In genomic region chr1:67736750-67737149, GRCh38 we compare ENCODE assay signal across 10 cellular contexts. TPM values are rescaled to one million over a fixed set of nuclear protein-coding genes. Genes with fewer than 3 reads are reported as not detected.
DNase-seq lines count a peak whose midpoint lies in the region; ATAC-seq and TF ChIP-seq lines count a peak whose summit lies in the region.
"Had no signal": no experiment of that assay in that cellular context is flagged by ENCODE, and none has a peak within 500 bp of the region (broad histone marks: within the 10 kb centered on the region; RNA-seq: fewer than 3 reads in every experiment).

No MANE protein-coding gene starts in this region.

- no TSS peak for BruUV-seq in PC-9 (replicated peaks; lab: Mats Ljungman, UMichigan)

- H3K4me3 ChIP-seq in DND-41 (ENCODE audit: low read depth in 1 of 2, low read length in 2 of 2) (peak overlapping the region in 1 of 2 experiments; percentile 51; a peak in 2 of 4 replicates), PC-9 (no peak overlapping the region), esophagus squamous epithelium (peak overlapping the region in 1 of 4 donors; percentile 40), skeletal muscle satellite cell (ENCODE audit: low read length) (peak overlapping the region; percentile 59)

- H2AFZ ChIP-seq in DND-41 (ENCODE audit: low read depth, low read length): peak overlapping the region; percentile 75
- H2AFZ ChIP-seq in PC-9: no peak overlapping the region

- peak overlapping the region; percentile 90 for H3K27ac ChIP-seq in DND-41 (ENCODE audit: low read length)
- H3K27ac ChIP-seq in PC-9: 0 out of 2 replicates have a peak overlapping the region, but pooled peaks have one; percentile 22
- H3K27ac ChIP-seq in esophagus squamous epithelium: peak overlapping the region; percentile 78 to 87 (median 82)

- CTCF ChIA-PET in PC-9 (lab: Charles Lee): no interaction called here

- TF ChIP-seq CTCF in DND-41 (IDR thresholded peaks at IDR 0.05; ENCODE audit: borderline replicate concordance, extremely low read depth, low read length, poor library complexity, severe bottlenecking): no peak
- no peak for TF ChIP-seq CTCF in PC-9 (conservative IDR thresholded peaks at IDR 0.05)
- no peak for TF ChIP-seq CTCF in esophagus squamous epithelium (IDR thresholded peaks at IDR 0.05)

- ATAC-seq in DND-41 (ENCODE audit: insufficient read depth, low read depth): no peak

- H3K79me2 ChIP-seq in DND-41 (ENCODE audit: insufficient read depth, low read length) (no peaks in the 10 kb centered on the region), PC-9 (ENCODE audit: low read depth) (no peaks in the 10 kb centered on the region)

- H3K4me2 ChIP-seq in DND-41 (ENCODE audit: insufficient read depth, low read length): peak overlapping the region; percentile 61
- 0 out of 2 replicates have a peak overlapping the region, but pooled peaks have one; percentile 8 for H3K4me2 ChIP-seq in PC-9
- H3K4me2 ChIP-seq in skeletal muscle satellite cell (ENCODE audit: low read length): peak overlapping the region; percentile 79

- WGBS in esophagus squamous epithelium, 2 donors: 73 to 93% methylated on average over 3 of the region's 3 CpGs

- H3F3A ChIP-seq in PC-9 (ENCODE audit: insufficient read depth, low read depth): no peaks in the 10 kb centered on the region; the same call in 1 of the 2 replicates

- no peaks in the 10 kb centered on the region for H3K9me3 ChIP-seq in DND-41 (ENCODE audit: insufficient read depth, low read length, severe bottlenecking)
- H3K9me3 ChIP-seq in PC-9 (ENCODE audit: insufficient read depth, low read depth): no peaks in the 10 kb centered on the region
- no peaks in the 10 kb centered on the region for H3K9me3 ChIP-seq in esophagus squamous epithelium
- no peaks in the 10 kb centered on the region for H3K9me3 ChIP-seq in skeletal muscle satellite cell (replicated peaks; ENCODE audit: low read length)

- POLR2A ChIA-PET in PC-9 (lab: Charles Lee; ENCODE audit: unreplicated experiment): interaction anchor here (0.7 kb wide), 1 partner anchor 11 kb away, joined by 14 read pairs; no protein-coding TSS in a partner anchor

- H3K27me3 ChIP-seq in DND-41 (ENCODE audit: insufficient read depth, low read length, poor library complexity) (no peaks in the 10 kb centered on the region), PC-9 (ENCODE audit: insufficient read depth, low read depth) (no peaks in the 10 kb centered on the region), esophagus squamous epithelium (no peaks in the 10 kb centered on the region), skeletal muscle satellite cell (ENCODE audit: control insufficient read depth, insufficient read depth, low read length) (no peaks in the 10 kb centered on the region)

- H4K20me1 ChIP-seq in DND-41 (ENCODE audit: insufficient read depth, low read length) (no peaks in the 10 kb centered on the region), PC-9 (ENCODE audit: insufficient read depth) (no peaks in the 10 kb centered on the region)

- H3K9ac ChIP-seq in DND-41 (ENCODE audit: low read depth, low read length) (peak overlapping the region; percentile 57), skeletal muscle satellite cell (ENCODE audit: low read depth, low read length) (peak overlapping the region; percentile 73)

- H3K9me2 ChIP-seq in PC-9 (ENCODE audit: insufficient read depth): no peaks in the 10 kb centered on the region

- no peak for DNase-seq in DND-41
- peak in 1 of 2 experiments; percentile 28 for DNase-seq in PC-9
- no peak for DNase-seq in esophagus squamous epithelium (lab: John Stamatoyannopoulos, UW)
- no peak for DNase-seq in H4 (ENCODE audit: low spot score)
- DNase-seq in NCI-H2081 (lab: John Stamatoyannopoulos, UW): no peak
- DNase-seq in NCI-H774 (lab: John Stamatoyannopoulos, UW): no peak
- DNase-seq in DMS114 treated with DMSO at 0.1 percent for 48 hours (lab: John Stamatoyannopoulos, UW; ENCODE audit: unreplicated experiment): no peak
- DNase-seq: DMS79, NCI-H82 had no signal

- H3K4me1 ChIP-seq in DND-41 (ENCODE audit: insufficient read depth, low read length) (peaks cover 60% of the 10 kb centered on the region), PC-9 (replicated peaks; ENCODE audit: insufficient read depth) (peaks cover 9% of the 10 kb centered on the region), esophagus squamous epithelium (peaks cover 11 to 90% (median 41%) of the 10 kb centered on the region in 3 donors), skeletal muscle satellite cell (ENCODE audit: control insufficient read depth, insufficient read depth, low read length) (peaks cover 62% of the 10 kb centered on the region)

- H3K36me3 ChIP-seq in DND-41 (ENCODE audit: insufficient read depth, low read length): no peaks in the 10 kb centered on the region
- no peaks in the 10 kb centered on the region for H3K36me3 ChIP-seq in PC-9 (ENCODE audit: low read depth)
- no peaks in the 10 kb centered on the region for H3K36me3 ChIP-seq in esophagus squamous epithelium
- H3K36me3 ChIP-seq in skeletal muscle satellite cell (ENCODE audit: insufficient read depth, low read length): peaks cover 11% of the 10 kb centered on the region

- TF ChIP-seq POLR2A in esophagus squamous epithelium (IDR thresholded peaks at IDR 0.05): no peak

- intact Hi-C loops in PC-9 (cut with micrococcal nuclease; ENCODE audit: unreplicated experiment): loop anchor here (1.0 kb wide), 1 partner anchor 13 kb away; no protein-coding TSS in a partner anchor
- intact Hi-C loops in esophagus squamous epithelium (cut with DNase I): no loop called here

RNA-seq across cellular contexts. Expression of gene GADD45A, which starts 51.7 kb away (rescaled TPM):
- total RNA-seq in PC-9 (2021): 63.6 and 112 TPM in 2 replicates
- total RNA-seq in esophagus squamous epithelium: 10 to 100 TPM; 35.2 to 62.6 (median 46.5) TPM
- total RNA-seq in skeletal muscle satellite cell (2012; rRNA removed): 22.9 and 30.2 TPM in 2 replicates
- 31.6 and 44.6 TPM in 2 replicates for total RNA-seq in H4 (2014; rRNA removed; shearing (Covaris generic))

Comparison
In these comparisons a context has a peak if more than half of its experiments do, and no peak if none do; other contexts are left out.
1. H3K27ac ChIP-seq: peak in every context shown above with its lines; median percentile 90 in DND-41; 82 in esophagus squamous epithelium; 22 in PC-9.
2. H3K4me2 ChIP-seq: peak in every context shown above with its lines; median percentile 79 in skeletal muscle satellite cell; 61 in DND-41; 8 in PC-9.